Comparison of ENCODE assay signal across 1 cellular context in the genomic region with DNA sequence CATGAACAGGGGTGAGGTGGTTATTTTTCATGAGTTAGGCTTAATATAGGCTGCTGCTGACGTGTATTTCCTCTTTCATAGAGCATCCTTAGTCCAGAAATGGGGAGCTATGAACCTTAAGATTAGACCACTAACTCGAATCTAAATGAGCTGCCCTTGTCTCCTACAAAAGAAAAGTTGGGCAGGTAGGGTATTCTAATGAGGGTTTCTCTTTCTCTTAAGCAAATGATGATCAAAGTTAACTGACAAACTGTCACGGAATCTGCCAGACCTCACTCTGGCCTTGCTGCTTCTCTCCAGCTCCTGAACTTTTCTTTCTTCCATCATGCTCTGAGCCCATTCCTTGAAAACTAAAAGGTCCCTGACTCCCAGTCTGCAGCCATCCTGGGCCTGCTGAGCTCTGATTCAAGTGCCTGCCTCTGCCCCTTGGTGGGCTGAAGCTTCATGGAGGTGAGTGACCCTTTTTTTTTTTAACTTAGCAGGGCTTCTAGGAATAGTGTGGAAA.
TF ChIP-seq lines count a peak whose summit lies in the region.

Gene TRIM69 (plus strand): TSS at position 268 of the 505 bp plus-strand sequence. CDS start 177 bp downstream, at position 445.

TF ChIP-seq in K562, 482 proteins besides CTCF, POLR2A, EP300 and RAD21:
- no peak for TF ChIP-seq ZNF785 (CRISPR knock-in tag; IDR thresholded peaks at IDR 0.05)
- TF ChIP-seq, protein P1, sequence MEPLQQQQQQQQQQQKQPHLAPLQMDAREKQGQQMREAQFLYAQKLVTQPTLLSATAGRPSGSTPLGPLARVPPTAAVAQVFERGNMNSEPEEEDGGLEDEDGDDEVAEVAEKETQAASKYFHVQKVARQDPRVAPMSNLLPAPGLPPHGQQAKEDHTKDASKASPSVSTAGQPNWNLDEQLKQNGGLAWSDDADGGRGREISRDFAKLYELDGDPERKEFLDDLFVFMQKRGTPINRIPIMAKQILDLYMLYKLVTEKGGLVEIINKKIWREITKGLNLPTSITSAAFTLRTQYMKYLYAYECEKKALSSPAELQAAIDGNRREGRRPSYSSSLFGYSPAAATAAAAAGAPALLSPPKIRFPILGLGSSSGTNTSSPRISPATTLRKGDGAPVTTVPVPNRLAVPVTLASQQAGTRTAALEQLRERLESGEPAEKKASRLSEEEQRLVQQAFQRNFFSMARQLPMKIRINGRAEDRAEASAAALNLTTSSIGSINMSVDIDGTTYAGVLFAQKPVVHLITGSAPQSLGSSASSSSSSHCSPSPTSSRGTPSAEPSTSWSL (CRISPR knock-in tag; IDR thresholded peaks at IDR 0.05; ENCODE audit: borderline replicate concordance): no peak
